Comparison of ENCODE assay signal across 15 cellular contexts in genomic region chr16:82808036-82808435, GRCh38.
A peak's percentile ranks its signal among the peaks of the same experiment; 100 is the strongest.
DNase-seq lines count a peak whose midpoint lies in the region; TF ChIP-seq lines count a peak whose summit lies in the region.
"Had no signal": no experiment of that assay in that cellular context is flagged by ENCODE, and none has a peak within 500 bp of the region (broad histone marks: within the 10 kb centered on the region; RNA-seq: fewer than 3 reads in every experiment).

No MANE protein-coding gene starts in this region.

- peak overlapping the region; percentile 33 for H3K27ac Mint-ChIP-seq in nephron progenitor cell
- H3K27ac Mint-ChIP-seq: CD4-positive, alpha-beta T cell had no signal

- no peaks in the 10 kb centered on the region for H3K36me3 Mint-ChIP-seq in nephron progenitor cell (ENCODE audit: low read depth)

- no peak overlapping the region for H3K4me3 ChIP-seq in H7 (ENCODE audit: insufficient read depth, low read depth, low read length)
- H3K4me3 ChIP-seq: A549, GM23248 had no signal

- DNase-seq in COLO829 (ENCODE audit: low spot score) (peak; percentile 13), globus pallidus (ENCODE audit: low spot score) (peak; percentile 73), nephron progenitor cell (no peak), retina (peak; percentile 55), GOT3 (lab: John Stamatoyannopoulos, UW) (no peak), occipital lobe (lab: John Stamatoyannopoulos, UW) (no peak), SHP77 treated with DMSO at 0.1 percent for 48 hours (lab: John Stamatoyannopoulos, UW) (no peak), H7 (no peak)
- DNase-seq: AML-193; CD4-positive, alpha-beta T cell; DMS153; DMS79; GDM1; GM23248 had no signal

- no peak for TF ChIP-seq CTCF in nephron progenitor cell (IDR thresholded peaks at IDR 0.05)

- H3K27me3 Mint-ChIP-seq in nephron progenitor cell (ENCODE audit: low read depth, poor library complexity): peaks cover 9% of the 10 kb centered on the region

- H3K36me3 ChIP-seq in H7 (replicated peaks; ENCODE audit: control insufficient read depth, insufficient read depth, low read length): no peaks in the 10 kb centered on the region

- peaks cover 39% of the 10 kb centered on the region for H3K4me1 Mint-ChIP-seq in nephron progenitor cell

- H3K4me3 Mint-ChIP-seq in nephron progenitor cell: peak overlapping the region; percentile 40
- H3K4me3 Mint-ChIP-seq: CD4-positive, alpha-beta T cell had no signal

- H3K9me3 Mint-ChIP-seq in nephron progenitor cell: no peaks in the 10 kb centered on the region
- H3K9me3 Mint-ChIP-seq: CD4-positive, alpha-beta T cell had no signal

- H3K27me3 ChIP-seq in H7 (ENCODE audit: control insufficient read depth, insufficient read depth, low read length): no peaks in the 10 kb centered on the region

Comparison
In these comparisons a context has a peak if more than half of its experiments do, and no peak if none do; other contexts are left out.
1. DNase-seq: peak in COLO829 (single experiment), globus pallidus (single experiment) and retina (single experiment); none in nephron progenitor cell (single experiment), GOT3 (single experiment), occipital lobe (single experiment), SHP77 treated with DMSO at 0.1 percent for 48 hours (single experiment) and H7 (single experiment).